Comparison of ENCODE assay signal across 14 cellular contexts in the genomic region with DNA sequence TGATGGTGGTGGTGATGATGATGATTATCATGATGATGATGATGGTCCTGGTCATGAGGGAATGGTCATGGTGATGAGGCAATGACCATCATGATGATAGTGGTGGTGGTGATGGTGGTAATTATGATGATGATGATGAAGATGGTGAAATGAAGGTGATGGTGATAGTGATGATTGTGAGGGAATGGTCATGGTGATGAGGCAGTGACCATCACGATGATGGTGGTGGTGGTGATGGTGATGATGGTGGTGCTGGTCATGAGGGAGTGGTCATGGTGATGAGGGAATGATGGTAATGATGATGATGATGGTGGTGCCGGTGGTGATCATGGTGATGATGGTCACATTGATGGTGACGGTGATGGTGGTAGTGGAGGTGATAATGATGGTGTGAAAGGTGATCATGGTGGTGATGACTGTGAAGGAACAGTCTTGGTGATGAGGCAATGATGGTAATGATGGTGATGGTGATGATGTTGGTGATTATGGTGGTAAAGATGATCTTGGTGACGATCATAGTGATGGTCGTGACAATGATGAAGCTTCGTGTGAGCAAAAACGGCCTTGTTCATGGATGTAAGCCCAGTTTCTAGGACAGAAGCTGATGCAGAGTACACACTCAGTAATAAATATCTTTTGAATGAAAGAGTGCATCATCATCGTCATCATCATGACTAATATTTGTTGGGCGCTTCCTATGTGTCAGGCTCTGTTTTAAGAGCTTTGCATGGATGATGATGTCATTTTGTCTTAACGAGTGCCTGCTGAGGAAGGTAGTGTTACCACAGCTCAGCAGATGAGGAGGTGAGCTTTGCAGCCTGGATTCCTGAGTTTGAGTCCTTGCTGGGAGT.
DNase-seq lines count a peak whose midpoint lies in the region; ATAC-seq and TF ChIP-seq lines count a peak whose summit lies in the region.
"Had no signal": no experiment of that assay in that cellular context is flagged by ENCODE, and none has a peak within 500 bp of the region (broad histone marks: within the 10 kb centered on the region; RNA-seq: fewer than 3 reads in every experiment).

No MANE protein-coding gene starts in this region.

- no peak for TF ChIP-seq CTCF in HEK293 (tag by site-specific recombination; IDR thresholded peaks at IDR 0.05)
- TF ChIP-seq CTCF in foreskin fibroblast (IDR thresholded peaks at IDR 0.05; ENCODE audit: low read depth, low read length) = no peak

- DNase-seq in AG08396 (ENCODE audit: low spot score) (peak; percentile 80), SW480 (ENCODE audit: low spot score) (peak; percentile 49), foreskin fibroblast (peak; percentile 84 to 91), NCI-H2029 treated with DMSO at 0.1 percent for 48 hours (lab: John Stamatoyannopoulos, UW) (no peak), NCI-H1092 (lab: John Stamatoyannopoulos, UW) (no peak)
- DNase-seq in activated CD4-positive, alpha-beta T cell treated with anti-CD3 and anti-CD28 coated beads, Interleukin-2, amount 50 U/mL, for 1 hour = no peak
- DNase-seq: activated effector memory CD4-positive, alpha-beta T cell treated with anti-CD3 and anti-CD28 coated beads, Interleukin-2, amount 50 U/mL, for 16 hours; COR-L47; NCI-H1930; transverse colon had no signal

- no peak for ATAC-seq in GM21423 (IDR thresholded peaks at IDR 0.05; ENCODE audit: unreplicated experiment)
- ATAC-seq: Right ventricle myocardium inferior, WTC11 had no signal

- H3K27ac ChIP-seq in HEK293 (ENCODE audit: extremely low read depth, low read depth, low read length) = no peak overlapping the region
- H3K27ac ChIP-seq: transverse colon had no signal

- no peaks in the 10 kb centered on the region for H3K9me3 ChIP-seq in HEK293 (ENCODE audit: control insufficient read depth, insufficient read depth, low read depth, low read length)
- H3K9me3 ChIP-seq: transverse colon had no signal

- no peak overlapping the region for H3K4me3 ChIP-seq in HEK293 (ENCODE audit: low read depth, low read length)
- no peak overlapping the region for H3K4me3 ChIP-seq in foreskin fibroblast (ENCODE audit: low read depth in 1 of 2, low read length in 2 of 2)
- H3K4me3 ChIP-seq: transverse colon had no signal

- POLR2A ChIA-PET in HEK293 (lab: Yijun Ruan, JAX) = interaction anchor here (0.5 kb wide), 2 partner anchors 13 to 80 kb away, joined by 3 to 4 read pairs; partner anchors contain the start of gene FIZ1

- CTCF ChIA-PET in HEK293 (lab: Yijun Ruan, JAX) = interaction anchor here (0.6 to 1.3 kb wide), 6 partner anchors 16 to 113 kb away, joined by 3 to 17 read pairs (median 4); partner anchors contain the start of genes SBK2, ZNF784 and ZNF865

- no peaks in the 10 kb centered on the region for H3K36me3 ChIP-seq in HEK293 (ENCODE audit: control insufficient read depth in 2 of 2, insufficient read depth in 1 of 2, low read length in 2 of 2)
- H3K36me3 ChIP-seq: transverse colon had no signal

- H3K4me1 ChIP-seq in HEK293 (ENCODE audit: control insufficient read depth, insufficient read depth, low read length) = no peaks in the 10 kb centered on the region

TF ChIP-seq in HEK293, 187 proteins besides CTCF, POLR2A, EP300 and RAD21 (continues in another document):
- TF ChIP-seq ZNF274 (IDR thresholded peaks at IDR 0.05; ENCODE audit: low read length) (no peak), ZNF274 (tag by site-specific recombination; IDR thresholded peaks at IDR 0.05; ENCODE audit: borderline replicate concordance) (peak; percentile 39; the same call in 1 of the 2 replicates), TSHZ1 (tag by site-specific recombination; IDR thresholded peaks at IDR 0.05; ENCODE audit: borderline replicate concordance) (peak; percentile 50; the same call in 1 of the 2 replicates), ZBTB20 (tag by site-specific recombination; IDR thresholded peaks at IDR 0.05) (peak; percentile 51; the same call in 1 of the 2 replicates), BCL11A (tag by site-specific recombination; IDR thresholded peaks at IDR 0.05; ENCODE audit: low read depth) (0 out of 2 replicates have a peak, but pooled peaks have one; percentile 10), ZNF398 (tag by site-specific recombination; IDR thresholded peaks at IDR 0.05) (peak; percentile 36; the same call in 1 of the 2 replicates), ZNF600 (tag by site-specific recombination; IDR thresholded peaks at IDR 0.05) (0 out of 2 replicates have a peak, but pooled peaks have one; percentile 60), ZNF10 (tag by site-specific recombination; IDR thresholded peaks at IDR 0.05) (peak; percentile 72), GLIS1 (tag by site-specific recombination; IDR thresholded peaks at IDR 0.05) (0 out of 2 replicates have a peak, but pooled peaks have one; percentile 6), ZNF544 (tag by site-specific recombination; IDR thresholded peaks at IDR 0.05) (no peak; the same call in 1 of the 2 replicates), ZNF366 (tag by site-specific recombination; conservative IDR thresholded peaks at IDR 0.05) (peak; percentile 88), ZFP69B (tag by site-specific recombination; IDR thresholded peaks at IDR 0.05) (peak; percentile 51), SP7 (tag by site-specific recombination; IDR thresholded peaks at IDR 0.05) (peak; percentile 73), PRDM1 (tag by site-specific recombination; IDR thresholded peaks at IDR 0.05) (peak; percentile 41), ZNF324 (tag by site-specific recombination; IDR thresholded peaks at IDR 0.05) (peak; percentile 50; the same call in 1 of the 2 replicates), ZBTB1 (tag by site-specific recombination; IDR thresholded peaks at IDR 0.05) (no peak; the same call in 1 of the 2 replicates), ZEB2 (tag by site-specific recombination; IDR thresholded peaks at IDR 0.05) (peak; percentile 73), SP3 (tag by site-specific recombination; IDR thresholded peaks at IDR 0.05) (peak; percentile 42; the same call in 1 of the 2 replicates), SCRT2 (tag by site-specific recombination; IDR thresholded peaks at IDR 0.05) (peak; percentile 47), PRDM6 (tag by site-specific recombination; IDR thresholded peaks at IDR 0.05) (no peak), SP2 (tag by site-specific recombination; IDR thresholded peaks at IDR 0.05) (0 out of 2 replicates have a peak, but pooled peaks have one; percentile 15), ZNF529 (tag by site-specific recombination; IDR thresholded peaks at IDR 0.05; ENCODE audit: insufficient replicate concordance) (no peak), ZSCAN23 (tag by site-specific recombination; IDR thresholded peaks at IDR 0.05) (peak; percentile 60; the same call in 1 of the 2 replicates)

Comparison
In these comparisons a context has a peak if more than half of its experiments do, and no peak if none do; other contexts are left out.
1. DNase-seq: peak in AG08396 (single experiment), SW480 (single experiment) and foreskin fibroblast (2 of 2); none in NCI-H2029 treated with DMSO at 0.1 percent for 48 hours (single experiment), activated CD4-positive, alpha-beta T cell treated with anti-CD3 and anti-CD28 coated beads, Interleukin-2, amount 50 U/mL, for 1 hour (single experiment) and NCI-H1092 (single experiment).